21 cellular contexts compared by ENCODE assay signal in the genomic region with DNA sequence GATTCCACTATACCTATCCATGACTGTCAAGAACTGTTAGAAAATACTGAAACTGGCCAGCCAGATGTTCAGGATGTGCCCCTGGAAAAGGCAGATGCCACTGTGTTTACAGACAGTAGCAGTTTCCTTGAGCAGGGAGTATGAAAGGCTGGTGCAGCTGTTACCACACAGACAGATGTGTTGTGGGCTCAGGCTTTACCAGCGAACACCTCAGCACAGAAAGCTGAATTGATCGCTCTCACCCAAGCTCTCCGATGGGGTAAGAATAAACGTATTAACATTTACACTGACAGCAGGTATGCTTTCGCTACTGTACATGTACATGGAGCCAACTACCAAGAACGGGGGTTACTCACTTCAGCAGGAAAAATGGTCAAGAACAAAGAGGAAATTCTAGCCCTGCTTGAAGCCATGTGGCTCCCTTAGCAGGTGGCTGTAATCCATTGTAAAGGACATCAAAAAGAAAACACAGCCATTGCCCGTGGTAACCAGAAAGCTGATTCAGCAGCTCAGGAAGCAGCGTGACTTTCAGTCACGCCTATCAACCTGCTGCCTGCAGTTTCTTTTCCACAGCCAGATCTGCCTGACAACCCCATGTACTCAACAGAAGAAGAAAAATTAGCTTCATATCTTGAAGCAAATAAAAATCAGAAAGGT.
DNase-seq lines count a peak whose midpoint lies in the region; ATAC-seq, FAIRE-seq and TF ChIP-seq lines count a peak whose summit lies in the region.
"Had no signal": no experiment of that assay in that cellular context is flagged by ENCODE, and none has a peak within 500 bp of the region (broad histone marks: within the 10 kb centered on the region; RNA-seq: fewer than 3 reads in every experiment).

No MANE protein-coding gene starts in this region.

- CTCF ChIA-PET in K562 (lab: Yijun Ruan, JAX; ENCODE audit: low intra/inter-chr PET ratio): no interaction called here

- no peak overlapping the region for H2BK15ac ChIP-seq in H9 (ENCODE audit: low read depth, low read length)
- no peak overlapping the region for H2BK15ac ChIP-seq in mesendoderm (replicated peaks; ENCODE audit: low read depth)

- H3K79me2 ChIP-seq in H9 (ENCODE audit: insufficient read depth, low read length): no peaks in the 10 kb centered on the region
- H3K79me2 ChIP-seq in K562 (ENCODE audit: control insufficient read depth, insufficient read depth, low read length): no peaks in the 10 kb centered on the region
- H3K79me2 ChIP-seq in mesendoderm (ENCODE audit: control insufficient read depth, insufficient read depth, low read length): no peaks in the 10 kb centered on the region

- no peak overlapping the region for H2BK20ac ChIP-seq in H9 (ENCODE audit: low read depth, low read length, poor library complexity, severe bottlenecking)

- no peak for ATAC-seq in K562
- ATAC-seq in activated T-helper 17 cell treated with anti-CD3 and anti-CD28 coated beads, Interleukin-2, amount 50 U/mL, for 72 hours (replicated peaks): no peak
- ATAC-seq in activated T-cell treated with anti-CD3 and anti-CD28 coated beads, Interleukin-2, amount 50 U/mL, for 72 hours (replicated peaks in 1 of 2): no peak

- H3K18ac ChIP-seq in H9 (ENCODE audit: insufficient read length, low read depth, low read length): peak overlapping the region; percentile 47
- H3K18ac ChIP-seq in mesendoderm (ENCODE audit: low read length): no peak overlapping the region

- intact Hi-C loops in K562 (cut with micrococcal nuclease): no loop called here

- H4K5ac ChIP-seq in H9 (ENCODE audit: insufficient read length, low read depth, low read length): no peak overlapping the region
- H4K5ac ChIP-seq in mesendoderm (ENCODE audit: low read length): no peak overlapping the region

- H4K8ac ChIP-seq in H9 (replicated peaks; ENCODE audit: insufficient read length, low read depth, low read length): no peak overlapping the region
- H4K8ac ChIP-seq in mesendoderm (ENCODE audit: low read depth, low read length): no peak overlapping the region

- H3K4me1 ChIP-seq in BLaER1: peaks cover 23% of the 10 kb centered on the region; the same call in 1 of the 2 replicates
- H3K4me1 ChIP-seq in H9 (ENCODE audit: insufficient read depth, low read length): no peaks in the 10 kb centered on the region
- no peaks in the 10 kb centered on the region for H3K4me1 ChIP-seq in K562 (replicated peaks in 1 of 2; ENCODE audit: control insufficient read depth in 2 of 2, insufficient read depth in 2 of 2, low read length in 2 of 2)
- no peaks in the 10 kb centered on the region for H3K4me1 ChIP-seq in mesendoderm (ENCODE audit: control insufficient read depth, low read depth, low read length)
- H3K4me1 ChIP-seq: right atrium auricular region, uterus had no signal

- no peak overlapping the region for H3K4me3 Mint-ChIP-seq in H9
- no peak overlapping the region for H3K4me3 Mint-ChIP-seq in activated T-helper 17 cell treated with anti-CD3 and anti-CD28 coated beads, Interleukin-2, amount 50 U/mL, for 72 hours
- H3K4me3 Mint-ChIP-seq in activated T-cell treated with anti-CD3 and anti-CD28 coated beads, Interleukin-2, amount 50 U/mL, for 72 hours: no peak overlapping the region
- H3K4me3 Mint-ChIP-seq: activated naive CD8-positive, alpha-beta T cell treated with anti-CD3 and anti-CD28 coated beads, Interleukin-2, amount 10 ng/mL, durations not matched to agents 7 days and 5 days; HFFc6 had no signal

- no peak for TF ChIP-seq POLR2A in K562 (conservative IDR thresholded peaks at IDR 0.05)

- H3K27me3 ChIP-seq in BLaER1 (no peaks in the 10 kb centered on the region), H9 (ENCODE audit: insufficient read depth, low read length) (no peaks in the 10 kb centered on the region), K562 (ENCODE audit: control insufficient read depth in 2 of 2, insufficient read depth in 2 of 2, low read length in 2 of 2) (no peaks in the 10 kb centered on the region), mesendoderm (ENCODE audit: insufficient read depth, low read length, poor library complexity) (no peaks in the 10 kb centered on the region)
- H3K27me3 ChIP-seq: neutrophil, right atrium auricular region, uterus had no signal

- no peak overlapping the region for H3K23ac ChIP-seq in H9 (ENCODE audit: insufficient read length, low read depth, low read length)
- no peak overlapping the region for H3K23ac ChIP-seq in mesendoderm (ENCODE audit: low read length)

- POLR2A ChIA-PET in K562 (lab: Yijun Ruan, JAX): interaction anchor here (0.6 kb wide), 1 partner anchor 172 kb away, joined by 3 read pairs; no protein-coding TSS in a partner anchor

- peak overlapping the region in 2 of 3 experiments; percentile 72 to 73; a peak in 3 of 7 replicates for H3K27ac Mint-ChIP-seq in H9
- H3K27ac Mint-ChIP-seq in activated T-helper 17 cell treated with anti-CD3 and anti-CD28 coated beads, Interleukin-2, amount 50 U/mL, for 72 hours: no peak overlapping the region
- H3K27ac Mint-ChIP-seq in activated T-cell treated with anti-CD3 and anti-CD28 coated beads, Interleukin-2, amount 50 U/mL, for 72 hours: no peak overlapping the region
- H3K27ac Mint-ChIP-seq: activated naive CD8-positive, alpha-beta T cell treated with anti-CD3 and anti-CD28 coated beads, Interleukin-2, amount 10 ng/mL, durations not matched to agents 7 days and 5 days; HFFc6 had no signal

- no CpG with 5 or more reads among the region's 9 CpGs for WGBS in H9 (ENCODE audit: extremely low coverage, insufficient read length, low lambda C conversion rate)
- WGBS in K562 (ENCODE audit: insufficient coverage, low coverage, missing lambda C conversion rate): 0% methylated on average over 9 of the region's 9 CpGs
- WGBS in mesendoderm (ENCODE audit: extremely low coverage, insufficient coverage, low lambda C conversion rate): no CpG with 5 or more reads among the region's 9 CpGs

- no peak overlapping the region for H4K91ac ChIP-seq in H9 (ENCODE audit: insufficient read length, low read depth, low read length)

- in situ Hi-C loops in K562 (cut with MboI): no loop called here

- no peak for TF ChIP-seq RAD21 in K562 (CRISPR knock-in tag; conservative IDR thresholded peaks at IDR 0.05 in 1 of 2, IDR thresholded peaks at IDR 0.05 in 1 of 2)

- H4K20me1 ChIP-seq in BLaER1 (no peaks in the 10 kb centered on the region), H9 (ENCODE audit: control insufficient read depth, insufficient read depth, insufficient read length) (no peaks in the 10 kb centered on the region), K562 (replicated peaks; ENCODE audit: control insufficient read depth, insufficient read depth, low read length) (no peaks in the 10 kb centered on the region)

- H3K4me1 Mint-ChIP-seq in H9: peaks cover 11 to 13% of the 10 kb centered on the region in 2 experiments
- H3K4me1 Mint-ChIP-seq in activated T-helper 17 cell treated with anti-CD3 and anti-CD28 coated beads, Interleukin-2, amount 50 U/mL, for 72 hours: no peaks in the 10 kb centered on the region
- no peaks in the 10 kb centered on the region for H3K4me1 Mint-ChIP-seq in activated T-cell treated with anti-CD3 and anti-CD28 coated beads, Interleukin-2, amount 50 U/mL, for 72 hours (ENCODE audit: low read depth)
- H3K4me1 Mint-ChIP-seq: activated naive CD8-positive, alpha-beta T cell treated with anti-CD3 and anti-CD28 coated beads, Interleukin-2, amount 10 ng/mL, durations not matched to agents 7 days and 5 days had no signal

- no peaks in the 10 kb centered on the region for H3K9me3 ChIP-seq in BLaER1
- H3K9me3 ChIP-seq in H9 (ENCODE audit: control insufficient read depth, low read depth, low read length): no peaks in the 10 kb centered on the region
- H3K9me3 ChIP-seq in K562 (replicated peaks; ENCODE audit: control insufficient read depth, insufficient read depth, low read depth, low read length): no peaks in the 10 kb centered on the region
- H3K9me3 ChIP-seq: neutrophil, right atrium auricular region, uterus had no signal

- H3T11ph ChIP-seq in H9 (ENCODE audit: low read length): no peak overlapping the region

- H2BK5ac ChIP-seq in H9 (ENCODE audit: insufficient read length, low read length) (no peak overlapping the region), mesendoderm (ENCODE audit: low read length) (no peak overlapping the region)

- no peaks in the 10 kb centered on the region for H3K9me1 ChIP-seq in K562 (ENCODE audit: control insufficient read depth, insufficient read depth, low read length)

- H3K14ac ChIP-seq in H9 (ENCODE audit: insufficient read depth, low read length): peak overlapping the region; percentile 78; the same call in 1 of the 2 replicates

- H3K36me3 ChIP-seq in BLaER1: no peaks in the 10 kb centered on the region
- no peaks in the 10 kb centered on the region for H3K36me3 ChIP-seq in K562 (ENCODE audit: control insufficient read depth, insufficient read depth, low read length)
- no peaks in the 10 kb centered on the region for H3K36me3 ChIP-seq in mesendoderm (ENCODE audit: control insufficient read depth, insufficient read depth, low read length)
- H3K36me3 ChIP-seq: neutrophil, right atrium auricular region, uterus had no signal

- peak overlapping the region; percentile 32; the same call in 1 of the 2 replicates for H3K4me2 ChIP-seq in BLaER1
- no peak overlapping the region for H3K4me2 ChIP-seq in H9 (ENCODE audit: insufficient read depth, insufficient read length, low read length)
- no peak overlapping the region for H3K4me2 ChIP-seq in K562 (ENCODE audit: insufficient read depth, low read length)
- H3K4me2 ChIP-seq in mesendoderm (ENCODE audit: low read length): no peak overlapping the region

- BruUV-seq in K562 (replicated peaks; lab: Mats Ljungman, UMichigan): no TSS peak

- H3K27ac ChIP-seq in BLaER1 (no peak overlapping the region), H9 (ENCODE audit: insufficient read length, low read depth, low read length) (no peak overlapping the region), K562 (ENCODE audit: extremely low read depth, low read depth, low read length) (no peak overlapping the region), mesendoderm (ENCODE audit: low read depth, low read length) (no peak overlapping the region)
- H3K27ac ChIP-seq: neutrophil, right atrium auricular region, uterus had no signal

- H3K4me3 ChIP-seq in BLaER1: no peak overlapping the region
- H3K4me3 ChIP-seq in K562: no peak overlapping the region
- no peak overlapping the region for H3K4me3 ChIP-seq in mesendoderm (ENCODE audit: low read length)
- H3K4me3 ChIP-seq: right atrium auricular region, uterus had no signal

- H2BK120ac ChIP-seq in H9 (ENCODE audit: low read depth, low read length, poor library complexity, severe bottlenecking): no peak overlapping the region
- H2BK120ac ChIP-seq in mesendoderm (ENCODE audit: low read depth, low read length): no peak overlapping the region

- peaks cover 0 to 3% of the 10 kb centered on the region in 2 experiments; a peak in 1 of 5 replicates for H3K9me3 Mint-ChIP-seq in H9
- H3K9me3 Mint-ChIP-seq in activated T-helper 17 cell treated with anti-CD3 and anti-CD28 coated beads, Interleukin-2, amount 50 U/mL, for 72 hours: no peaks in the 10 kb centered on the region
- H3K9me3 Mint-ChIP-seq in activated T-cell treated with anti-CD3 and anti-CD28 coated beads, Interleukin-2, amount 50 U/mL, for 72 hours: peaks cover 0 to 2% of the 10 kb centered on the region in 2 donors

- no peak for TF ChIP-seq CTCF in H9 (conservative IDR thresholded peaks at IDR 0.05)
- TF ChIP-seq CTCF in K562 (IDR thresholded peaks at IDR 0.05 in 2 of 3, conservative IDR thresholded peaks at IDR 0.05 in 1 of 3; ENCODE audit: insufficient read depth in 2 of 3, low read depth in 1 of 3, low read length in 3 of 3): no peak

- no peak overlapping the region for H3K4ac ChIP-seq in H9 (ENCODE audit: low read depth, low read length)
- no peak overlapping the region for H3K4ac ChIP-seq in mesendoderm (ENCODE audit: low read depth, low read length)

- H3K36me3 Mint-ChIP-seq in H9 (ENCODE audit: insufficient read depth in 1 of 3, low read depth in 3 of 3): no peaks in the 10 kb centered on the region; a peak in 1 of 7 replicates
- H3K36me3 Mint-ChIP-seq in activated T-helper 17 cell treated with anti-CD3 and anti-CD28 coated beads, Interleukin-2, amount 50 U/mL, for 72 hours (ENCODE audit: low read depth): no peaks in the 10 kb centered on the region
- no peaks in the 10 kb centered on the region for H3K36me3 Mint-ChIP-seq in activated T-cell treated with anti-CD3 and anti-CD28 coated beads, Interleukin-2, amount 50 U/mL, for 72 hours (ENCODE audit: insufficient read depth in 2 of 2)
- H3K36me3 Mint-ChIP-seq: activated naive CD8-positive, alpha-beta T cell treated with anti-CD3 and anti-CD28 coated beads, Interleukin-2, amount 10 ng/mL, durations not matched to agents 7 days and 5 days had no signal

- H2AFZ ChIP-seq in H9 (ENCODE audit: low read length) (no peak overlapping the region), K562 (ENCODE audit: low read depth, low read length) (no peak overlapping the region)

- H3K79me1 ChIP-seq in H9 (ENCODE audit: insufficient read depth, low read depth, low read length, poor library complexity, severe bottlenecking) (no peaks in the 10 kb centered on the region), mesendoderm (ENCODE audit: low read length) (no peaks in the 10 kb centered on the region)

- H2AK5ac ChIP-seq in H9 (ENCODE audit: insufficient read length, low read length) (no peak overlapping the region), mesendoderm (ENCODE audit: low read length) (peak overlapping the region; percentile 27)

- H3K27me3 Mint-ChIP-seq in H9 (ENCODE audit: low read depth): no peaks in the 10 kb centered on the region; the same call in 1 of the 2 replicates
- H3K27me3 Mint-ChIP-seq in activated T-helper 17 cell treated with anti-CD3 and anti-CD28 coated beads, Interleukin-2, amount 50 U/mL, for 72 hours: no peaks in the 10 kb centered on the region
- H3K27me3 Mint-ChIP-seq in activated T-cell treated with anti-CD3 and anti-CD28 coated beads, Interleukin-2, amount 50 U/mL, for 72 hours (ENCODE audit: low read depth): no peaks in the 10 kb centered on the region
- H3K27me3 Mint-ChIP-seq: activated naive CD8-positive, alpha-beta T cell treated with anti-CD3 and anti-CD28 coated beads, Interleukin-2, amount 10 ng/mL, durations not matched to agents 7 days and 5 days had no signal

- FAIRE-seq in K562 (lab: Jason Lieb, UNC): no peak
- FAIRE-seq: keratinocyte had no signal

- no peak overlapping the region for H2BK12ac ChIP-seq in H9 (ENCODE audit: insufficient read length, low read depth, low read length)

- H3K9ac ChIP-seq in BLaER1 (no peak overlapping the region), H9 (ENCODE audit: extremely low read depth, insufficient read length, low read length) (no peak overlapping the region), K562 (ENCODE audit: insufficient read depth in 1 of 2, low read depth in 2 of 2, low read length in 2 of 2) (no peak overlapping the region), mesendoderm (ENCODE audit: low read length) (no peak overlapping the region)

- H3K56ac ChIP-seq in H9 (ENCODE audit: insufficient read length, low read depth, low read length): no peak overlapping the region
- H3K56ac ChIP-seq in mesendoderm (ENCODE audit: low read length): no peak overlapping the region

- DNase-seq in H9 (peak; percentile 37), K562 (ENCODE audit: extremely low read depth in 1 of 4, low spot score in 3 of 4) (no peak), mesendoderm (peak; percentile 76), MV-4-11 (lab: John Stamatoyannopoulos, UW) (no peak), AG08396 (ENCODE audit: low spot score) (no peak)
- DNase-seq in activated T-cell treated with anti-CD3 and anti-CD28 coated beads, Interleukin-2, amount 50 U/mL, for 72 hours: no peak
- DNase-seq: activated CD4-positive, alpha-beta T cell treated with anti-CD3 and anti-CD28 coated beads, Interleukin-2, amount 50 U/mL, for 48 hours; activated naive CD8-positive, alpha-beta T cell treated with anti-CD3 and anti-CD28 coated beads, Interleukin-2, amount 10 ng/mL, durations not matched to agents 7 days and 5 days; activated T-cell treated with anti-CD3 and anti-CD28 coated beads, Interleukin-2, amount 50 U/mL, for 48 hours; dermis blood vessel endothelial cell; EL; HFFc6; mesenchymal stem cell; NCI-H1930; T-helper 1 cell; uterus had no signal

- TF ChIP-seq EP300 in K562 (IDR thresholded peaks at IDR 0.05; ENCODE audit: low read length): no peak

- no peaks in the 10 kb centered on the region for H3K23me2 ChIP-seq in H9 (ENCODE audit: insufficient read length, low read depth, low read length, poor library complexity, severe bottlenecking)

Comparison
In these comparisons a context has a peak if more than half of its experiments do, and no peak if none do; other contexts are left out.
1. DNase-seq: peak in H9 (single experiment) and mesendoderm (single experiment); none in K562 (0 of 4), MV-4-11 (single experiment), AG08396 (single experiment) and activated T-cell treated with anti-CD3 and anti-CD28 coated beads, Interleukin-2, amount 50 U/mL, for 72 hours (0 of 2).
2. H3K27ac Mint-ChIP-seq: peak in H9 (2 of 3); none in activated T-helper 17 cell treated with anti-CD3 and anti-CD28 coated beads, Interleukin-2, amount 50 U/mL, for 72 hours (single experiment) and activated T-cell treated with anti-CD3 and anti-CD28 coated beads, Interleukin-2, amount 50 U/mL, for 72 hours (single experiment).